In genomic region chr16:83802135-83802534, GRCh38 we compare ENCODE assay signal across 7 cellular contexts. TPM values are rescaled to one million over a fixed set of nuclear protein-coding genes. Genes with fewer than 3 reads are reported as not detected.
DNase-seq lines count a peak whose midpoint lies in the region; ATAC-seq and TF ChIP-seq lines count a peak whose summit lies in the region.

No MANE protein-coding gene starts in this region.

- H2AFZ ChIP-seq in SK-N-SH (ENCODE audit: low read depth) = no peak overlapping the region

- no peak for TF ChIP-seq CTCF in SK-N-SH (IDR thresholded peaks at IDR 0.05)
- TF ChIP-seq CTCF in right atrium auricular region (IDR thresholded peaks at IDR 0.05) = no peak
- TF ChIP-seq CTCF in transverse colon (IDR thresholded peaks at IDR 0.05) = no peak

- H3K27ac ChIP-seq in SK-N-SH (ENCODE audit: low read depth in 2 of 2, low read length in 1 of 2) = no peak overlapping the region; a peak in 1 of 4 replicates
- H3K27ac ChIP-seq in right atrium auricular region = peak overlapping the region; percentile 8 to 46
- peak overlapping the region; percentile 14 to 50 (median 46) for H3K27ac ChIP-seq in transverse colon

- H3K27me3 ChIP-seq in SK-N-SH (ENCODE audit: insufficient read depth) (no peaks in the 10 kb centered on the region), right atrium auricular region (no peaks in the 10 kb centered on the region), transverse colon (peaks cover 3% of the 10 kb centered on the region), HAP-1 (ENCODE audit: low read depth) (peaks cover 23% of the 10 kb centered on the region)

- TF ChIP-seq EP300 in SK-N-SH (IDR thresholded peaks at IDR 0.05; ENCODE audit: borderline replicate concordance in 1 of 2, low read depth in 1 of 2, low read length in 1 of 2) (no peak), transverse colon (IDR thresholded peaks at IDR 0.05; ENCODE audit: low read depth) (no peak)

- no peaks in the 10 kb centered on the region for H3K9me2 ChIP-seq in SK-N-SH

- 18% methylated on average over 6 of the region's 6 CpGs for WGBS in SK-N-SH (ENCODE audit: low lambda C conversion rate)
- WGBS in transverse colon (ENCODE audit: low coverage in 1 of 2), 2 donors = 9 to 11% methylated on average over 6 of the region's 6 CpGs

- TF ChIP-seq RAD21 in SK-N-SH (IDR thresholded peaks at IDR 0.05; ENCODE audit: low read length) = no peak

- no peak for TF ChIP-seq POLR2A in transverse colon (IDR thresholded peaks at IDR 0.05)

- peak overlapping the region; percentile 42; the same call in 1 of the 2 replicates for H3K4me2 ChIP-seq in SK-N-SH

- H3K9ac ChIP-seq in SK-N-SH = no peak overlapping the region

- no peak for DNase-seq in SK-N-SH
- DNase-seq in right atrium auricular region (ENCODE audit: low spot score) = no peak
- no peak for DNase-seq in transverse colon
- DNase-seq in HAP-1 (ENCODE audit: low spot score in 2 of 2) = no peak
- no peak for DNase-seq in stimulated activated CD4-positive, alpha-beta T cell treated with anti-CD3 and anti-CD28 coated beads, Interleukin-4, amount 100 ng/mL, for 1 hour
- no peak for DNase-seq in head of caudate nucleus

- POLR2A ChIA-PET in SK-N-SH (lab: Yijun Ruan, JAX) = no interaction called here

- H3K36me3 ChIP-seq in SK-N-SH (replicated peaks in 1 of 2; ENCODE audit: control insufficient read depth in 1 of 2, insufficient read depth in 2 of 2, low read length in 1 of 2) = no peaks in the 10 kb centered on the region
- no peaks in the 10 kb centered on the region for H3K36me3 ChIP-seq in right atrium auricular region
- no peaks in the 10 kb centered on the region for H3K36me3 ChIP-seq in transverse colon
- no peaks in the 10 kb centered on the region for H3K36me3 ChIP-seq in HAP-1 (replicated peaks)

- H3K9me3 ChIP-seq in SK-N-SH (no peaks in the 10 kb centered on the region), right atrium auricular region (no peaks in the 10 kb centered on the region), transverse colon (no peaks in the 10 kb centered on the region), HAP-1 (no peaks in the 10 kb centered on the region)

- H3K4me3 ChIP-seq in SK-N-SH (ENCODE audit: low read depth in 2 of 2, low read length in 1 of 2) (no peak overlapping the region), right atrium auricular region (peak overlapping the region in 1 of 2 donors; percentile 32), transverse colon (peak overlapping the region in 1 of 4 donors; percentile 32), HAP-1 (no peak overlapping the region)

- intact Hi-C loops in transverse colon (cut with DNase I; ENCODE audit: low total_unique reads) (no loop called here), head of caudate nucleus (cut with DNase I) (no loop called here)

- peak; percentile 77 for ATAC-seq in GM21529 (IDR thresholded peaks at IDR 0.05; ENCODE audit: unreplicated experiment)

- CTCF ChIA-PET in SK-N-SH (lab: Yijun Ruan, JAX) = no interaction called here

- H3K79me2 ChIP-seq in SK-N-SH (ENCODE audit: insufficient read depth) = no peaks in the 10 kb centered on the region

- H4K20me1 ChIP-seq in SK-N-SH (ENCODE audit: insufficient read depth) = no peaks in the 10 kb centered on the region

- in situ Hi-C loops in transverse colon (cut with MboI; ENCODE audit: low pct_ligation_motif_present in 1 of 4, low pct_unique_long_range_greater_than_20kb in 1 of 4, low sequenced_read_pairs in 3 of 4) = loop anchor here in 3 of 4 donors (25.0 kb wide), 2 partner anchors 260 to 385 kb away; partner anchors contain the start of genes ADAD2 (in 1 of the 3) and TAF1C (in 1 of the 3)
- in situ Hi-C loops in HAP-1 (cut with MboI; ENCODE audit: low sequenced_read_pairs) = no loop called here

- H3F3A ChIP-seq in SK-N-SH (replicated peaks; ENCODE audit: insufficient read depth) = no peaks in the 10 kb centered on the region

- no peaks in the 10 kb centered on the region for H3K4me1 ChIP-seq in SK-N-SH (ENCODE audit: control insufficient read depth in 1 of 2, insufficient read depth in 2 of 2, low read depth in 1 of 2, low read length in 1 of 2)
- H3K4me1 ChIP-seq in right atrium auricular region = peaks cover 0 to 14% of the 10 kb centered on the region in 2 donors
- H3K4me1 ChIP-seq in transverse colon = peaks cover 0 to 11% (median 4%) of the 10 kb centered on the region in 4 donors
- H3K4me1 ChIP-seq in HAP-1 = peaks cover under 1% of the 10 kb centered on the region; the same call in 1 of the 2 replicates

TF ChIP-seq in SK-N-SH, 30 proteins besides CTCF, POLR2A, EP300 and RAD21:
- no peak for TF ChIP-seq GABPA (IDR thresholded peaks at IDR 0.05; ENCODE audit: low read depth)

RNA-seq across cellular contexts. Expression of gene HSBP1, which starts 5.6 kb away (rescaled TPM):
- polyA plus RNA-seq in SK-N-SH (2012; rRNA removed) = 99.8 and 177 TPM in 2 replicates
- polyA plus RNA-seq in SK-N-SH (2012; cell fraction: cytosol; rRNA removed) = 152 and 247 TPM in 2 replicates
- polyA plus RNA-seq in SK-N-SH (2012; cell fraction: nucleus; rRNA removed) = 42.5 and 61.4 TPM in 2 replicates
- total RNA-seq in right atrium auricular region (10 to 100 TPM; 10.7 to 30.5 TPM), transverse colon (10 to 100 TPM in 2 of 4 donors, 1 to 10 TPM in 2; 3.4 to 14.0 (median 10.8) TPM)

Comparison
In these comparisons a context has a peak if more than half of its experiments do, and no peak if none do; other contexts are left out.
1. H3K27ac ChIP-seq: peak in right atrium auricular region (2 of 2) and transverse colon (4 of 4); none in SK-N-SH (0 of 2).